Comparison of ENCODE assay signal across 1 cellular context in genomic region chr7:70392870-70393269, GRCh38.
TF ChIP-seq lines count a peak whose summit lies in the region.

No MANE protein-coding gene starts in this region.

TF ChIP-seq in WTC11, 78 proteins besides CTCF, POLR2A, EP300 and RAD21 (continued from another document):
- TF ChIP-seq ZNF425 (CRISPR knock-in tag; conservative IDR thresholded peaks at IDR 0.05): no peak
- no peak for TF ChIP-seq ETV6 (CRISPR knock-in tag; IDR thresholded peaks at IDR 0.05)
- TF ChIP-seq GRHL2 (CRISPR knock-in tag; IDR thresholded peaks at IDR 0.05; ENCODE audit: insufficient replicate concordance, severe bottlenecking): no peak
- no peak for TF ChIP-seq AFF4 (CRISPR knock-in tag; IDR thresholded peaks at IDR 0.05; ENCODE audit: borderline replicate concordance)
- no peak for TF ChIP-seq CREM (CRISPR knock-in tag; IDR thresholded peaks at IDR 0.05)
- no peak for TF ChIP-seq ZBTB43 (CRISPR knock-in tag; IDR thresholded peaks at IDR 0.05)
- TF ChIP-seq MXD4 (CRISPR knock-in tag; IDR thresholded peaks at IDR 0.05; ENCODE audit: borderline replicate concordance): no peak
- no peak for TF ChIP-seq ELF4 (CRISPR knock-in tag; IDR thresholded peaks at IDR 0.05; ENCODE audit: low read depth)
- TF ChIP-seq JUN (CRISPR knock-in tag; IDR thresholded peaks at IDR 0.05): no peak
- no peak for TF ChIP-seq USF2 (CRISPR knock-in tag; IDR thresholded peaks at IDR 0.05)
- no peak for TF ChIP-seq OVOL2 (CRISPR knock-in tag; IDR thresholded peaks at IDR 0.05; ENCODE audit: borderline replicate concordance)
- no peak for TF ChIP-seq NFYB (CRISPR knock-in tag; conservative IDR thresholded peaks at IDR 0.05; ENCODE audit: low read depth)
- no peak for TF ChIP-seq ATF3 (CRISPR knock-in tag; conservative IDR thresholded peaks at IDR 0.05)
- no peak for TF ChIP-seq NR1H2 (CRISPR knock-in tag; IDR thresholded peaks at IDR 0.05)
- no peak for TF ChIP-seq FOXK1 (CRISPR knock-in tag; IDR thresholded peaks at IDR 0.05)
